8 cellular contexts compared by ENCODE assay signal in the genomic region with DNA sequence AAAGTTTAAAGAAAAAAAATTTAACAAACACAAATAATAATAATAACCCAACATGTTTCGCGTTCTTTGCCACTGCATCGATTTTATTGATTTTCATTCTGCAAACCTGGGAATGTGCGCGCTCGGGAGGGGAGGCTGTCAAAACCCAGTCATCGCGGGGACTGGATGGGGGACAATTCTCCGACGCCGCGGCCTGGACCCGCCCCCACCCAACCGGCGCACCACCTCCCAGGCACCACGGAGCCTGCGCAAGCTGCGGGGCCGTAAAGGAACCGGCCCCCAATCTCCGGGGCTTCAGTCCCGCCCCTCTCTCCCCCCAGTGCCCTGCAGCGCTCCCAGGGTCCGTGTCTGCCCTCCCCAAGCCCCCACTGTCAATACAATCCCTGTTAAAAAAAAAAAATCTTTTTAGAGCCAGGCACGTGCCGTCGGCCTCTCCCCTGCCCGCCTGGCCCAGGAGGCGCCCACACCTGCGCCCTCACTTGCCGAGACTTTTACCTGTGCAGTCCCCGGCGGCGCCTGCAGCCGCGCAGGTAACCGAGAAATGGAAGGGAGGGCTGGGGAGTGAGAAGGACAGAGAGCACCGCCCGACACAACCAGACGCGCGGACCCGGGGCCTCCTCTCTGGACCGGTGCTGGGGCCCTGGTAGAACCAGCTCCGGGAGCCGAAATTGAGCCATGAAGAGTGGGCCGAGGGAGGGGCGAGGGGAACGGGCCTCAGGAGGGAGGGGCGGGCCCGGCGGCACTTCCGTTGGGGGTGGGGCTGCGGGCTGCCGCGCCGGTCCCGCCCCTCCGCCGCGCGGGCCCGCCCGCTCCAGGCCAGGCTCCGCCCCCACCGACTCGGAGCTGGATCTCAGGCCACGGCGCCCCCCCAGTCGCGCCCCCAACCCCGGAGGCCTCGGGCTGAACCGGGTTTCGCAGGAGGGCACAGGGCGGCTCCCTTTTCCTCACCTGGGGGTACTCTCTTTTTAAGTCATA. TPM values are rescaled to one million over a fixed set of nuclear protein-coding genes. Genes with fewer than 3 reads are reported as not detected.
DNase-seq lines count a peak whose midpoint lies in the region; ATAC-seq lines count a peak whose summit lies in the region.

No MANE protein-coding gene starts in this region.

- H3K9ac ChIP-seq in adipocyte (ENCODE audit: low read length) (peak overlapping the region; percentile 98), trophoblast cell (ENCODE audit: low read length) (no peak overlapping the region)

- peak overlapping the region; percentile 60 for H2BK120ac ChIP-seq in trophoblast cell (ENCODE audit: insufficient read depth, low read length, poor library complexity)

- H3K36me3 ChIP-seq in adipocyte (ENCODE audit: control insufficient read depth, insufficient read depth, low read length, severe bottlenecking) (no peaks in the 10 kb centered on the region), trophoblast cell (ENCODE audit: control insufficient read depth in 1 of 2, insufficient read depth in 2 of 2, low read length in 2 of 2) (no peaks in the 10 kb centered on the region)

- H3K27me3 ChIP-seq in adipocyte (replicated peaks; ENCODE audit: control insufficient read depth, insufficient read depth, low read length) = no peaks in the 10 kb centered on the region
- H3K27me3 ChIP-seq in trophoblast cell (ENCODE audit: insufficient read depth, low read length) = peaks cover 44% of the 10 kb centered on the region

- peak overlapping the region; percentile 56 for H2BK12ac ChIP-seq in trophoblast cell (ENCODE audit: low read length)

- no peaks in the 10 kb centered on the region for H3K79me2 ChIP-seq in trophoblast cell (ENCODE audit: control insufficient read depth, insufficient read depth, low read length, poor library complexity)

- ATAC-seq in GM21526 (IDR thresholded peaks at IDR 0.05; ENCODE audit: low FRiP score, unreplicated experiment) = peak; percentile 57
- peak; percentile 94 for ATAC-seq in left ventricle myocardium superior
- ATAC-seq in GM18907 (IDR thresholded peaks at IDR 0.05; ENCODE audit: unreplicated experiment) = no peak

- H3K4ac ChIP-seq in trophoblast cell (ENCODE audit: low read depth, low read length) = peak overlapping the region; percentile 12

- WGBS in trophoblast cell (ENCODE audit: extremely low coverage, insufficient coverage, insufficient read length) = no CpG with 5 or more reads among the region's 76 CpGs

- no peak overlapping the region for H2BK5ac ChIP-seq in trophoblast cell (ENCODE audit: low read depth, low read length, poor library complexity)

- no peak overlapping the region for H3K27ac ChIP-seq in trophoblast cell (ENCODE audit: low read depth, low read length)

- DNase-seq in COR-L47 (lab: John Stamatoyannopoulos, UW) = peak; percentile 40
- DNase-seq in NCI-H2196 treated with DMSO at 0.1 percent for 48 hours (lab: John Stamatoyannopoulos, UW; ENCODE audit: unreplicated experiment) = peak; percentile 72
- DNase-seq in adipocyte (ENCODE audit: low read depth) = peak; percentile 82
- peak; percentile 89 for DNase-seq in left ventricle myocardium superior
- DNase-seq in trophoblast cell = no peak
- DNase-seq in NK-92 (lab: John Stamatoyannopoulos, UW; ENCODE audit: unreplicated experiment) = no peak

- peak overlapping the region; percentile 74 for H4K8ac ChIP-seq in trophoblast cell (ENCODE audit: low read depth, low read length)

- peak overlapping the region; percentile 67 for H4K12ac ChIP-seq in trophoblast cell (ENCODE audit: low read depth, low read length)

- H3K14ac ChIP-seq in trophoblast cell (ENCODE audit: low read length) = peak overlapping the region; percentile 76

- peaks cover 14% of the 10 kb centered on the region for H3K4me1 ChIP-seq in adipocyte (ENCODE audit: control insufficient read depth, insufficient read depth, low read length)
- peaks cover 5 to 32% of the 10 kb centered on the region in 2 experiments for H3K4me1 ChIP-seq in trophoblast cell (ENCODE audit: control insufficient read depth in 1 of 2, insufficient read depth in 2 of 2, low read length in 2 of 2)

- H3K23ac ChIP-seq in trophoblast cell (ENCODE audit: low read length) = no peak overlapping the region

- no peak overlapping the region for H2AK5ac ChIP-seq in trophoblast cell (ENCODE audit: low read length)

- H3K18ac ChIP-seq in trophoblast cell (ENCODE audit: low read length) = no peak overlapping the region

- peak overlapping the region; percentile 93 for H4K91ac ChIP-seq in trophoblast cell (ENCODE audit: low read depth, low read length)

- H3K4me2 ChIP-seq in trophoblast cell (ENCODE audit: low read length) = peak overlapping the region; percentile 71

- intact Hi-C loops in left ventricle myocardium superior (cut with micrococcal nuclease) = loop anchor here (10.0 kb wide), 1 partner anchor 896 kb away; no protein-coding TSS in a partner anchor

- H3K4me3 ChIP-seq in adipocyte (ENCODE audit: low read length) (peak overlapping the region; percentile 92), trophoblast cell (ENCODE audit: low read depth, low read length) (peak overlapping the region; percentile 73)

- H3K79me1 ChIP-seq in trophoblast cell (ENCODE audit: low read length) = peaks cover 10% of the 10 kb centered on the region

- H3K9me3 ChIP-seq in adipocyte (ENCODE audit: control insufficient read depth, low read length) = no peaks in the 10 kb centered on the region
- H3K9me3 ChIP-seq in trophoblast cell (ENCODE audit: insufficient read depth, low read depth, low read length) = peaks cover 3% of the 10 kb centered on the region

- H2AFZ ChIP-seq in trophoblast cell (ENCODE audit: insufficient read depth, low read length, poor library complexity) = peak overlapping the region; percentile 67

RNA-seq across cellular contexts. Expression of a gene that starts 7.6 kb away (rescaled TPM):
- total RNA-seq in left ventricle myocardium superior = 6.8 TPM
- polyA plus RNA-seq in trophoblast cell (2013) = 19.1 and 20.1 TPM in 2 replicates

RNA-seq across cellular contexts. Expression of a gene that starts 22.2 kb away (rescaled TPM):
- total RNA-seq in left ventricle myocardium superior = 23.1 TPM
- 3.3 and 3.7 TPM in 2 replicates for polyA plus RNA-seq in trophoblast cell (2013)

Comparison
In these comparisons a context has a peak if more than half of its experiments do, and no peak if none do; other contexts are left out.
1. DNase-seq: peak in COR-L47 (single experiment), NCI-H2196 treated with DMSO at 0.1 percent for 48 hours (single experiment), adipocyte (single experiment) and left ventricle myocardium superior (single experiment); none in trophoblast cell (0 of 2) and NK-92 (single experiment).